14 cellular contexts compared by ENCODE assay signal in the genomic region with DNA sequence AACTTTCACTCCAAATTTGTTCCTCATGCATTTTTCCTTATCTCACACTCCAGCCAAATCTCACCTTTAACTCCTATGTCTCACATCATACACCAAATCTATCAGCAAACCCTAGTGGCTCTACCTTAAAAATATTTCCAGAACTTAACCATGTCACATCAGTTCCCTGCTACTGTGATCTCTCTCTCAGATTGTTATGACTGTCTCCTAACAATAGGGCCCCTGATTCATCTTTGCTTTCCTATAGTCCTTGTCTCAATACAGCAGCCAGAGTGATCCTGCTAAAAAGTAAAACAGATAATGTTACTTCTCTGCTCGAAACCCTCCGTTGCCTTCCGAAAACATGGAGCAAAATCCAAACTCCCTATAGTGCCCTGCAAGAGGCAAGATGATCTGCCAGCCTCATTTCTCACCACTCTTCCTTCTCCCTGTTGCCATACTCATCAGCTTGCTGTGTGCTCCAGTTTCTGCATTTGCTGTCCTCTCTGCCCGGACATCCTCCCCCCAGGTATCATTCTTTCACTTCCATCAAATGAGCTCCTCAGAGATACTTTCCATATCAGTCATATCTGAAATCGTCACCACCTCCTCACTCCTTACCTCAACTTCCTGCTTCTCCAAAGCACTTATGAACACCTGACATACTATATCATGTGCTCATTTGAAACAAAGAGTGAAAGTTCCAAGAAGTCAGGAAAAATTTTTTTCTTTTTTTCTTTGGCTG.
DNase-seq lines count a peak whose midpoint lies in the region; ATAC-seq, FAIRE-seq and TF ChIP-seq lines count a peak whose summit lies in the region.
"Had no signal": no experiment of that assay in that cellular context is flagged by ENCODE, and none has a peak within 500 bp of the region (broad histone marks: within the 10 kb centered on the region; RNA-seq: fewer than 3 reads in every experiment).

No MANE protein-coding gene starts in this region.

- ATAC-seq in GM19395 (IDR thresholded peaks at IDR 0.05; ENCODE audit: unreplicated experiment) (peak; percentile 72), HG03095 (IDR thresholded peaks at IDR 0.05; ENCODE audit: unreplicated experiment) (peak; percentile 63), T-helper 17 cell (no peak)
- ATAC-seq: natural killer cell, upper lobe of right lung had no signal

- no peaks in the 10 kb centered on the region for H3K4me1 Mint-ChIP-seq in activated CD4-positive, alpha-beta T cell treated with anti-CD3 and anti-CD28 coated beads, Interleukin-2, amount 10 ng/mL, durations not matched to agents 24 days and 14 days
- H3K4me1 Mint-ChIP-seq in T-helper 17 cell, result no peaks in the 10 kb centered on the region
- H3K4me1 Mint-ChIP-seq: natural killer cell had no signal

- H3K4me3 Mint-ChIP-seq in activated CD4-positive, alpha-beta T cell treated with anti-CD3 and anti-CD28 coated beads, Interleukin-2, amount 10 ng/mL, durations not matched to agents 24 days and 14 days, result no peak overlapping the region
- no peak overlapping the region for H3K4me3 Mint-ChIP-seq in T-helper 17 cell
- H3K4me3 Mint-ChIP-seq: natural killer cell had no signal

- peak; percentile 53 for DNase-seq in activated CD4-positive, alpha-beta T cell treated with anti-CD3 and anti-CD28 coated beads, Interleukin-2, amount 10 ng/mL, durations not matched to agents 24 days and 14 days
- no peak for DNase-seq in activated CD4-positive, alpha-beta T cell treated with anti-CD3 and anti-CD28 coated beads for 1 hour
- DNase-seq in bronchial epithelial cell (ENCODE audit: low read depth) (peak; percentile 68), Kasumi-1 (lab: John Stamatoyannopoulos, UW) (no peak), H4 (ENCODE audit: low spot score) (no peak), T-helper 17 cell (no peak)
- DNase-seq: GDM1, natural killer cell, NCI-H2081, upper lobe of right lung had no signal

- H3K9me3 ChIP-seq in T-helper 17 cell (ENCODE audit: control insufficient read depth, low read length, poor library complexity, severe bottlenecking), result no peaks in the 10 kb centered on the region
- H3K9me3 ChIP-seq: HAP-1, upper lobe of right lung had no signal

- H3K27me3 ChIP-seq in bronchial epithelial cell (ENCODE audit: control insufficient read depth, insufficient read depth, low read length), result no peaks in the 10 kb centered on the region
- H3K27me3 ChIP-seq: upper lobe of right lung had no signal

- H3K27me3 Mint-ChIP-seq in activated CD4-positive, alpha-beta T cell treated with anti-CD3 and anti-CD28 coated beads, Interleukin-2, amount 10 ng/mL, durations not matched to agents 24 days and 14 days, result no peaks in the 10 kb centered on the region
- no peaks in the 10 kb centered on the region for H3K27me3 Mint-ChIP-seq in T-helper 17 cell

- no peaks in the 10 kb centered on the region for H3K36me3 Mint-ChIP-seq in activated CD4-positive, alpha-beta T cell treated with anti-CD3 and anti-CD28 coated beads, Interleukin-2, amount 10 ng/mL, durations not matched to agents 24 days and 14 days (ENCODE audit: low read depth)
- H3K36me3 Mint-ChIP-seq in T-helper 17 cell (ENCODE audit: low read depth), result no peaks in the 10 kb centered on the region
- H3K36me3 Mint-ChIP-seq: natural killer cell had no signal

- H3K27ac Mint-ChIP-seq in activated CD4-positive, alpha-beta T cell treated with anti-CD3 and anti-CD28 coated beads, Interleukin-2, amount 10 ng/mL, durations not matched to agents 24 days and 14 days, result no peak overlapping the region
- H3K27ac Mint-ChIP-seq in T-helper 17 cell, result no peak overlapping the region
- H3K27ac Mint-ChIP-seq: natural killer cell had no signal

- intact Hi-C loops in activated CD4-positive, alpha-beta T cell treated with anti-CD3 and anti-CD28 coated beads, Interleukin-2, amount 10 ng/mL, durations not matched to agents 24 days and 14 days (cut with micrococcal nuclease), result no loop called here

- H3K4me3 ChIP-seq in bronchial epithelial cell (ENCODE audit: low read depth, low read length), result no peak overlapping the region
- H3K4me3 ChIP-seq: HAP-1, upper lobe of right lung had no signal

- peaks cover 8% of the 10 kb centered on the region for H3K9me3 Mint-ChIP-seq in activated CD4-positive, alpha-beta T cell treated with anti-CD3 and anti-CD28 coated beads, Interleukin-2, amount 10 ng/mL, durations not matched to agents 24 days and 14 days

- FAIRE-seq in bronchial epithelial cell (lab: Jason Lieb, UNC), result no peak
- FAIRE-seq: A204.1 had no signal

- no peak for TF ChIP-seq CTCF in bronchial epithelial cell (IDR thresholded peaks at IDR 0.05; ENCODE audit: insufficient read depth, low read length, severe bottlenecking)

- H3K36me3 ChIP-seq in bronchial epithelial cell (ENCODE audit: control insufficient read depth, insufficient read depth, low read length), result no peaks in the 10 kb centered on the region
- H3K36me3 ChIP-seq: HAP-1, upper lobe of right lung had no signal

Comparison
In these comparisons a context has a peak if more than half of its experiments do, and no peak if none do; other contexts are left out.
1. DNase-seq: peak in activated CD4-positive, alpha-beta T cell treated with anti-CD3 and anti-CD28 coated beads, Interleukin-2, amount 10 ng/mL, durations not matched to agents 24 days and 14 days (single experiment) and bronchial epithelial cell (single experiment); none in activated CD4-positive, alpha-beta T cell treated with anti-CD3 and anti-CD28 coated beads for 1 hour (single experiment), Kasumi-1 (0 of 2), H4 (single experiment) and T-helper 17 cell (0 of 3).